Comparison of ENCODE assay signal across 23 cellular contexts in genomic region chr7:30785786-30786185, GRCh38. TPM values are rescaled to one million over a fixed set of nuclear protein-coding genes. Genes with fewer than 3 reads are reported as not detected.
"Had no signal": no experiment of that assay in that cellular context is flagged by ENCODE, and none has a peak within 500 bp of the region (broad histone marks: within the 10 kb centered on the region; RNA-seq: fewer than 3 reads in every experiment).

No MANE protein-coding gene starts in this region.

- H3K27me3 ChIP-seq: brain microvascular endothelial cell, cardiac muscle cell had no signal

- H3K27ac ChIP-seq: brain microvascular endothelial cell, cardiac muscle cell had no signal

- H3K4me1 Mint-ChIP-seq: activated B cell treated with CpG ODN at 0.5 μM for 24 hours; activated naive CD4-positive, alpha-beta T cell treated with anti-CD3 and anti-CD28 coated beads, Interleukin-2, amount 10 ng/mL, durations not matched to agents 7 days and 5 days; activated T-helper 17 cell treated with anti-CD3 and anti-CD28 coated beads, Interleukin-2, amount 50 U/mL, for 72 hours had no signal

- H3K4me3 Mint-ChIP-seq: activated B cell treated with CpG ODN at 0.5 μM for 24 hours; activated CD4-positive, alpha-beta T cell treated with anti-CD3 and anti-CD28 coated beads, Interleukin-2, amount 10 ng/mL, durations not matched to agents 24 days and 14 days; activated naive CD4-positive, alpha-beta T cell treated with anti-CD3 and anti-CD28 coated beads, Interleukin-2, amount 10 ng/mL, durations not matched to agents 7 days and 5 days; activated naive CD8-positive, alpha-beta T cell treated with anti-CD3 and anti-CD28 coated beads for 36 hours; activated T-helper 17 cell treated with anti-CD3 and anti-CD28 coated beads, Interleukin-2, amount 50 U/mL, for 72 hours had no signal

- H3K36me3 ChIP-seq: brain microvascular endothelial cell, cardiac muscle cell had no signal

- H3K27ac Mint-ChIP-seq: activated B cell treated with CpG ODN at 0.5 μM for 24 hours; activated CD4-positive, alpha-beta T cell treated with anti-CD3 and anti-CD28 coated beads, Interleukin-2, amount 10 ng/mL, durations not matched to agents 24 days and 14 days; activated naive CD4-positive, alpha-beta T cell treated with anti-CD3 and anti-CD28 coated beads, Interleukin-2, amount 10 ng/mL, durations not matched to agents 7 days and 5 days; activated naive CD8-positive, alpha-beta T cell treated with anti-CD3 and anti-CD28 coated beads for 36 hours; activated T-helper 17 cell treated with anti-CD3 and anti-CD28 coated beads, Interleukin-2, amount 50 U/mL, for 72 hours had no signal

- H3K9me3 Mint-ChIP-seq: activated B cell treated with CpG ODN at 0.5 μM for 24 hours; activated CD4-positive, alpha-beta T cell treated with anti-CD3 and anti-CD28 coated beads, Interleukin-2, amount 10 ng/mL, durations not matched to agents 24 days and 14 days; activated naive CD4-positive, alpha-beta T cell treated with anti-CD3 and anti-CD28 coated beads, Interleukin-2, amount 10 ng/mL, durations not matched to agents 7 days and 5 days; activated naive CD8-positive, alpha-beta T cell treated with anti-CD3 and anti-CD28 coated beads for 36 hours; activated T-helper 17 cell treated with anti-CD3 and anti-CD28 coated beads, Interleukin-2, amount 50 U/mL, for 72 hours had no signal

- DNase-seq: activated B cell treated with CpG ODN at 0.5 μM for 24 hours; activated CD4-positive, alpha-beta T cell treated with anti-CD3 and anti-CD28 coated beads for 1 hour; activated CD4-positive, alpha-beta T cell treated with anti-CD3 and anti-CD28 coated beads, Interleukin-2, amount 10 ng/mL, durations not matched to agents 24 days and 14 days; activated CD4-positive, alpha-beta T cell treated with anti-CD3 and anti-CD28 coated beads, Interleukin-2, amount 50 U/mL, for 48 hours; activated gamma-delta T cell; activated naive CD4-positive, alpha-beta T cell treated with anti-CD3 and anti-CD28 coated beads, Interleukin-2, amount 10 ng/mL, durations not matched to agents 7 days and 5 days; activated naive CD8-positive, alpha-beta T cell treated with anti-CD3 and anti-CD28 coated beads for 36 hours; activated T-cell treated with anti-CD3 and anti-CD28 coated beads for 4 hours; activated T-cell treated with anti-CD3 and anti-CD28 coated beads, Interleukin-2, amount 50 U/mL, for 48 hours; brain microvascular endothelial cell; cerebellar nuclear complex; KBM-7; NCI-H1048; NCI-H1417; NCI-H1930; NCI-H524; NCI-H748 treated with DMSO at 0.1 percent for 48 hours; SIG-M5; T-helper 2 cell; T1000 had no signal

- ATAC-seq: activated T-helper 17 cell treated with anti-CD3 and anti-CD28 coated beads, Interleukin-2, amount 50 U/mL, for 72 hours had no signal

- H3K4me3 ChIP-seq: cardiac muscle cell had no signal

- H3K27me3 Mint-ChIP-seq: activated B cell treated with CpG ODN at 0.5 μM for 24 hours; activated CD4-positive, alpha-beta T cell treated with anti-CD3 and anti-CD28 coated beads, Interleukin-2, amount 10 ng/mL, durations not matched to agents 24 days and 14 days; activated naive CD4-positive, alpha-beta T cell treated with anti-CD3 and anti-CD28 coated beads, Interleukin-2, amount 10 ng/mL, durations not matched to agents 7 days and 5 days; activated naive CD8-positive, alpha-beta T cell treated with anti-CD3 and anti-CD28 coated beads for 36 hours; activated T-helper 17 cell treated with anti-CD3 and anti-CD28 coated beads, Interleukin-2, amount 50 U/mL, for 72 hours had no signal

- H3K36me3 Mint-ChIP-seq: activated naive CD4-positive, alpha-beta T cell treated with anti-CD3 and anti-CD28 coated beads, Interleukin-2, amount 10 ng/mL, durations not matched to agents 7 days and 5 days had no signal

RNA-seq across cellular contexts. Expression of gene INMT, which starts 33.9 kb away (rescaled TPM):
- total RNA-seq: activated CD4-positive, alpha-beta T cell treated with anti-CD3 and anti-CD28 coated beads, Interleukin-2, amount 10 ng/mL, durations not matched to agents 24 days and 14 days; M059J had no signal
